1 cellular context compared by ENCODE assay signal in genomic region chr22:25350551-25350971, GRCh38.
TF ChIP-seq lines count a peak whose summit lies in the region.

No MANE protein-coding gene starts in this region.

TF ChIP-seq in GM23338, 12 proteins besides CTCF, POLR2A, EP300 and RAD21 (continued from another document):
- TF ChIP-seq ZNF462 (CRISPR knock-in tag; IDR thresholded peaks at IDR 0.05) (no peak), ZNF114 (CRISPR knock-in tag; IDR thresholded peaks at IDR 0.05) (no peak)
